Comparison of ENCODE assay signal across 8 cellular contexts in the genomic region with DNA sequence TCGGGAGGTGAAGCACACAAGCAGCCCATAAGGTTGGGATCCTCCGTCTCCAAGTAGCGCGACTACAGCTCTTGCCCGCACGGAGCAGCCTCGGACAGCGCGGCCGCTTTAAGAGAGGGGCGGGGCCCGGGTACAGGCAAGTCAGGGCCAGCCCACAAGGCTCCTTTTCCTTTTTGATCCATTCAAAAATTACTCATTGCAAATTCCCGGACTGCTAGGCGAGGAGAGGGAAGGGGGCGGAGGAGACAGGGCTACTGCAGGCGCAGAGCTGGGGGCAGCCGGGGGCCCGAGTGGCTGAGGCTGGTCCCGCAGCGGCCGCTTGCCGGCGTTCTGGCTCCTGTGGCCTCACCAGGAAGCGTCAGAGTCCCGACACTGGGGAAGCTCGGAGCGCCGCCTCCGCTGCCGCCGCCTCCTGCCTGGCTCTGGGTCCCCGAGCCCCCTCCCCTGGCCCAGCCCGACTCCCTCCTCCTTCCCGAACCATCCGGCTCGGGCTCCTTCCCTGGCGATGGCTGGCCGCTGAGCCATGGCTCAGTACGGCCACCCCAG. TPM values are rescaled to one million over a fixed set of nuclear protein-coding genes. Genes with fewer than 3 reads are reported as not detected.
A peak's percentile ranks its signal among the peaks of the same experiment; 100 is the strongest.
DNase-seq lines count a peak whose midpoint lies in the region; ATAC-seq and TF ChIP-seq lines count a peak whose summit lies in the region.

A gene with protein sequence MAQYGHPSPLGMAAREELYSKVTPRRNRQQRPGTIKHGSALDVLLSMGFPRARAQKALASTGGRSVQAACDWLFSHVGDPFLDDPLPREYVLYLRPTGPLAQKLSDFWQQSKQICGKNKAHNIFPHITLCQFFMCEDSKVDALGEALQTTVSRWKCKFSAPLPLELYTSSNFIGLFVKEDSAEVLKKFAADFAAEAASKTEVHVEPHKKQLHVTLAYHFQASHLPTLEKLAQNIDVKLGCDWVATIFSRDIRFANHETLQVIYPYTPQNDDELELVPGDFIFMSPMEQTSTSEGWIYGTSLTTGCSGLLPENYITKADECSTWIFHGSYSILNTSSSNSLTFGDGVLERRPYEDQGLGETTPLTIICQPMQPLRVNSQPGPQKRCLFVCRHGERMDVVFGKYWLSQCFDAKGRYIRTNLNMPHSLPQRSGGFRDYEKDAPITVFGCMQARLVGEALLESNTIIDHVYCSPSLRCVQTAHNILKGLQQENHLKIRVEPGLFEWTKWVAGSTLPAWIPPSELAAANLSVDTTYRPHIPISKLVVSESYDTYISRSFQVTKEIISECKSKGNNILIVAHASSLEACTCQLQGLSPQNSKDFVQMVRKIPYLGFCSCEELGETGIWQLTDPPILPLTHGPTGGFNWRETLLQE (plus strand): TSS at position 196 of the 546 bp plus-strand sequence. CDS start 328 bp downstream, at position 524.

- ATAC-seq in GM18907 (IDR thresholded peaks at IDR 0.05; ENCODE audit: unreplicated experiment) (peak; percentile 82), HG03135 (IDR thresholded peaks at IDR 0.05; ENCODE audit: unreplicated experiment) (peak; percentile 78), memory B cell (ENCODE audit: low read depth) (peak; percentile 70)

- H3K4me3 Mint-ChIP-seq in memory B cell, result peak within 1 kb of the TSS; percentile 95

- DNase-seq in AG04450 (ENCODE audit: low read depth, low spot score), result no peak
- DNase-seq in NOMO-1 treated with DMSO at 0.1 percent for 48 hours (lab: John Stamatoyannopoulos, UW; ENCODE audit: unreplicated experiment), result peak; percentile 80
- DNase-seq in activated CD8-positive, alpha-beta memory T cell treated with anti-CD3 and anti-CD28 coated beads, Interleukin-2, amount 50 U/mL, for 4 hours, result peak; percentile 61
- DNase-seq in memory B cell (ENCODE audit: low spot score in 2 of 2), result peak; percentile 20 to 57
- peak; percentile 26 for DNase-seq in stimulated activated CD8-positive, alpha-beta memory T cell treated with anti-CD3 and anti-CD28 coated beads, Interleukin-12 subunit alpha, Interleukin-12 subunit beta, amount 100 ng/mL, for 1 hour (ENCODE audit: low read depth)

- H3K36me3 Mint-ChIP-seq in memory B cell, result no peaks in the 10 kb centered on the region

- H3K9me3 ChIP-seq in AG04450 (ENCODE audit: control insufficient read depth, insufficient read depth, low read length), result no peaks in the 10 kb centered on the region; the same call in 1 of the 2 replicates

- in situ Hi-C loops in endometrial microvascular endothelial cells (cut with HindIII; ENCODE audit: inconsistent ontology term, low pct_unique_long_range_greater_than_20kb, low sequenced_read_pairs), result no loop called here

- H3K9me3 Mint-ChIP-seq in memory B cell, result no peaks in the 10 kb centered on the region

- no peak for TF ChIP-seq CTCF in AG04450 (IDR thresholded peaks at IDR 0.05; ENCODE audit: low read depth, low read length)

- peaks cover 15% of the 10 kb centered on the region for H3K4me1 Mint-ChIP-seq in memory B cell

- peaks cover 5% of the 10 kb centered on the region for H3K27me3 Mint-ChIP-seq in memory B cell

- CTCF ChIA-PET in AG04450 (lab: Charles Lee), result interaction anchor here (0.7 to 2.3 kb wide), 11 partner anchors 12 to 198 kb away, joined by 3 to 12 read pairs (median 3); no protein-coding TSS in a partner anchor

- H3K27ac Mint-ChIP-seq in memory B cell, result peak within 1 kb of the TSS; percentile 70

- peak within 1 kb of the TSS; percentile 84 for H3K4me3 ChIP-seq in AG04450 (ENCODE audit: low read depth, low read length)

- H3K27ac ChIP-seq in AG04450 (ENCODE audit: low read depth, low read length), result peak within 1 kb of the TSS; percentile 89

- POLR2A ChIA-PET in AG04450 (lab: Yijun Ruan, JAX), result interaction anchor here (0.5 to 2.3 kb wide), 17 partner anchors 11 to 839 kb away, joined by 3 to 13 read pairs (median 4); a partner anchor contains a TSS

- H3K27me3 ChIP-seq in AG04450 (ENCODE audit: control insufficient read depth, insufficient read depth, low read length), result no peaks in the 10 kb centered on the region

RNA-seq across cellular contexts. Expression of the gene that starts here (rescaled TPM):
- polyA plus RNA-seq in AG04450 (2011; rRNA removed), result 19.1 and 25.0 TPM in 2 replicates
- 93.1 and 124 TPM in 2 replicates for polyA minus RNA-seq in AG04450 (2011; rRNA and poly(A)+ RNA removed)
- total RNA-seq in endometrial microvascular endothelial cells (ENCODE audit: inconsistent ontology term), result 16.7 TPM
